Comparison of ENCODE assay signal across 8 cellular contexts in genomic region chr19:49851456-49852259, GRCh38. TPM values are rescaled to one million over a fixed set of nuclear protein-coding genes. Genes with fewer than 3 reads are reported as not detected.
DNase-seq lines count a peak whose midpoint lies in the region; ATAC-seq and TF ChIP-seq lines count a peak whose summit lies in the region.

No MANE protein-coding gene starts in this region.

- H3K9me3 ChIP-seq in ovary, result no peaks in the 10 kb centered on the region

- TF ChIP-seq CTCF in GM12875 (IDR thresholded peaks at IDR 0.05; ENCODE audit: borderline replicate concordance, insufficient read depth, low read depth, low read length) (no peak), fibroblast of pulmonary artery (IDR thresholded peaks at IDR 0.05; ENCODE audit: low read length, missing control alignments) (no peak), ovary (IDR thresholded peaks at IDR 0.05) (no peak)

- DNase-seq in HuH-7.5 (ENCODE audit: low spot score) (peak; percentile 68), fibroblast of pulmonary artery (ENCODE audit: low read depth) (no peak), ovary (peak; percentile 48 to 75 (median 71))
- DNase-seq in activated T-cell treated with anti-CD3 and anti-CD28 coated beads, Interleukin-2, amount 50 U/mL, for 4 hours, result no peak

- H3K27me3 Mint-ChIP-seq in activated T-cell treated with anti-CD3 and anti-CD28 coated beads, Interleukin-2, amount 50 U/mL, for 4 hours (ENCODE audit: low read depth), result no peaks in the 10 kb centered on the region

- H3K4me1 Mint-ChIP-seq in activated T-cell treated with anti-CD3 and anti-CD28 coated beads, Interleukin-2, amount 50 U/mL, for 4 hours (ENCODE audit: low read depth), result peaks cover 41% of the 10 kb centered on the region

- peak overlapping the region; percentile 84 for H3K4me3 Mint-ChIP-seq in activated T-cell treated with anti-CD3 and anti-CD28 coated beads, Interleukin-2, amount 50 U/mL, for 4 hours

- H3K36me3 Mint-ChIP-seq in activated T-cell treated with anti-CD3 and anti-CD28 coated beads, Interleukin-2, amount 50 U/mL, for 4 hours (ENCODE audit: insufficient read depth), result peaks cover 2% of the 10 kb centered on the region

- WGBS in ovary, 3 donors, result 1% methylated on average over 47 to 78 of the region's 78 CpGs

- peak overlapping the region; percentile 94 to 97 for H3K27ac ChIP-seq in ovary

- peaks cover 6% of the 10 kb centered on the region for H3K9me3 Mint-ChIP-seq in activated T-cell treated with anti-CD3 and anti-CD28 coated beads, Interleukin-2, amount 50 U/mL, for 4 hours

- peaks cover 5% of the 10 kb centered on the region for H3K4me1 ChIP-seq in ovary (ENCODE audit: insufficient read depth)

- peak overlapping the region; percentile 88 for H3K4me3 ChIP-seq in GM12875 (ENCODE audit: low read depth, low read length)
- H3K4me3 ChIP-seq in fibroblast of pulmonary artery (replicated peaks; ENCODE audit: low read depth, low read length), result peak overlapping the region; percentile 63
- H3K4me3 ChIP-seq in ovary, result peak overlapping the region; percentile 83

- no peaks in the 10 kb centered on the region for H3K36me3 ChIP-seq in ovary

- H3K27me3 ChIP-seq in ovary, result no peaks in the 10 kb centered on the region

- ATAC-seq in activated T-cell treated with anti-CD3 and anti-CD28 coated beads, Interleukin-2, amount 50 U/mL, for 4 hours, result peak; percentile 7 to 10
- ATAC-seq in GM19463 (IDR thresholded peaks at IDR 0.05; ENCODE audit: unreplicated experiment) (no peak), HG03108 (IDR thresholded peaks at IDR 0.05; ENCODE audit: unreplicated experiment) (no peak), GM21528 (IDR thresholded peaks at IDR 0.05; ENCODE audit: low FRiP score, unreplicated experiment) (no peak)

- intact Hi-C loops in ovary (cut with DNase I), result loop anchor here in 1 of 4 donors (5.0 kb wide), 1 partner anchor 34 kb away; the partner anchor contains the start of gene MED25

- TF ChIP-seq POLR2A in ovary (IDR thresholded peaks at IDR 0.05), result no peak

- TF ChIP-seq EP300 in ovary (IDR thresholded peaks at IDR 0.05), result no peak

RNA-seq across cellular contexts. Expression of gene PTOV1, which starts 0.7 kb away (rescaled TPM):
- total RNA-seq in activated T-cell treated with anti-CD3 and anti-CD28 coated beads, Interleukin-2, amount 50 U/mL, for 4 hours, result 10 to 100 TPM; 77.8 to 86.3 (median 83.7) TPM
- 100 to 1,000 TPM; 108 to 256 (median 206) TPM for total RNA-seq in ovary
- 100 to 1,000 TPM in 1 of 2 donors, 10 to 100 TPM in 1; 22.2 to 186 TPM for polyA plus RNA-seq in ovary

RNA-seq across cellular contexts. Expression of gene PNKP, which starts 15.7 kb away (rescaled TPM):
- total RNA-seq in activated T-cell treated with anti-CD3 and anti-CD28 coated beads, Interleukin-2, amount 50 U/mL, for 4 hours, result 100 to 1,000 TPM; 110 to 120 (median 110) TPM
- 100 to 1,000 TPM in 1 of 7 donors, 10 to 100 TPM in 6; 47.2 to 111 (median 74.2) TPM for total RNA-seq in ovary
- polyA plus RNA-seq in ovary, result 10 to 100 TPM in 1 of 2 donors, 1 to 10 TPM in 1; 6.8 to 39.0 TPM

RNA-seq across cellular contexts. Expression of gene AKT1S1, which starts 25.5 kb away (rescaled TPM):
- 10 to 100 TPM; 25.3 to 31.6 (median 28.0) TPM for total RNA-seq in activated T-cell treated with anti-CD3 and anti-CD28 coated beads, Interleukin-2, amount 50 U/mL, for 4 hours
- total RNA-seq in ovary, result 10 to 100 TPM; 10.6 to 45.3 (median 30.0) TPM
- 10 to 100 TPM; 24.3 to 34.8 TPM for polyA plus RNA-seq in ovary

RNA-seq across cellular contexts. Expression of gene TBC1D17, which starts 25.8 kb away (rescaled TPM):
- 10 to 100 TPM; 29.1 to 30.5 (median 29.3) TPM for total RNA-seq in activated T-cell treated with anti-CD3 and anti-CD28 coated beads, Interleukin-2, amount 50 U/mL, for 4 hours
- total RNA-seq in ovary, result 10 to 100 TPM; 23.1 to 77.5 (median 49.8) TPM
- 10 to 100 TPM; 41.3 to 66.9 TPM for polyA plus RNA-seq in ovary

RNA-seq across cellular contexts. Expression of gene MED25, which starts 33.6 kb away (rescaled TPM):
- 10 to 100 TPM; 44.1 to 51.0 (median 47.2) TPM for total RNA-seq in activated T-cell treated with anti-CD3 and anti-CD28 coated beads, Interleukin-2, amount 50 U/mL, for 4 hours
- total RNA-seq in ovary, result 10 to 100 TPM; 30.3 to 89.9 (median 85.3) TPM
- polyA plus RNA-seq in ovary, result 10 to 100 TPM; 34.3 to 67.4 TPM

Comparison
In these comparisons a context has a peak if more than half of its experiments do, and no peak if none do; other contexts are left out.
1. DNase-seq: peak in HuH-7.5 (single experiment) and ovary (5 of 5); none in activated T-cell treated with anti-CD3 and anti-CD28 coated beads, Interleukin-2, amount 50 U/mL, for 4 hours (single experiment) and fibroblast of pulmonary artery (single experiment).
2. ATAC-seq: peak in activated T-cell treated with anti-CD3 and anti-CD28 coated beads, Interleukin-2, amount 50 U/mL, for 4 hours (2 of 2); none in GM19463 (single experiment), HG03108 (single experiment) and GM21528 (single experiment).
3. Peak in every context shown above with its lines, with median percentiles within 50 percentile points of each other: H3K4me3 ChIP-seq.